11 cellular contexts compared by ENCODE assay signal in genomic region chr1:182317489-182318180, GRCh38.
DNase-seq lines count a peak whose midpoint lies in the region; ATAC-seq and TF ChIP-seq lines count a peak whose summit lies in the region.
"Had no signal": no experiment of that assay in that cellular context is flagged by ENCODE, and none has a peak within 500 bp of the region (broad histone marks: within the 10 kb centered on the region; RNA-seq: fewer than 3 reads in every experiment).

No MANE protein-coding gene starts in this region.

- H3K4me1 Mint-ChIP-seq in stimulated activated effector memory CD8-positive, alpha-beta T cell treated with anti-CD3 and anti-CD28 coated beads, Interleukin-12 subunit alpha, Interleukin-12 subunit beta, amount 100 ng/mL, for 72 hours, result no peaks in the 10 kb centered on the region
- H3K4me1 Mint-ChIP-seq: CD8-positive, alpha-beta memory T cell had no signal

- TF ChIP-seq CTCF in ascending aorta (IDR thresholded peaks at IDR 0.05), result no peak

- H3K27ac Mint-ChIP-seq in stimulated activated effector memory CD8-positive, alpha-beta T cell treated with anti-CD3 and anti-CD28 coated beads, Interleukin-12 subunit alpha, Interleukin-12 subunit beta, amount 100 ng/mL, for 72 hours, result peak overlapping the region; percentile 6
- H3K27ac Mint-ChIP-seq: progenitor cell of endocrine pancreas had no signal

- no peaks in the 10 kb centered on the region for H3K9me3 ChIP-seq in MG63
- no peaks in the 10 kb centered on the region for H3K9me3 ChIP-seq in ascending aorta

- no peaks in the 10 kb centered on the region for H3K9me3 Mint-ChIP-seq in stimulated activated effector memory CD8-positive, alpha-beta T cell treated with anti-CD3 and anti-CD28 coated beads, Interleukin-12 subunit alpha, Interleukin-12 subunit beta, amount 100 ng/mL, for 72 hours
- H3K9me3 Mint-ChIP-seq: CD8-positive, alpha-beta memory T cell had no signal

- no peak overlapping the region for H3K4me3 Mint-ChIP-seq in stimulated activated effector memory CD8-positive, alpha-beta T cell treated with anti-CD3 and anti-CD28 coated beads, Interleukin-12 subunit alpha, Interleukin-12 subunit beta, amount 100 ng/mL, for 72 hours
- H3K4me3 Mint-ChIP-seq: CD8-positive, alpha-beta memory T cell had no signal

- H3K4me1 ChIP-seq in ascending aorta, result no peaks in the 10 kb centered on the region

- H3K36me3 Mint-ChIP-seq in stimulated activated effector memory CD8-positive, alpha-beta T cell treated with anti-CD3 and anti-CD28 coated beads, Interleukin-12 subunit alpha, Interleukin-12 subunit beta, amount 100 ng/mL, for 72 hours, result no peaks in the 10 kb centered on the region
- H3K36me3 Mint-ChIP-seq: CD8-positive, alpha-beta memory T cell had no signal

- H3K36me3 ChIP-seq in MG63, result no peaks in the 10 kb centered on the region
- no peaks in the 10 kb centered on the region for H3K36me3 ChIP-seq in ascending aorta

- H3K4me3 ChIP-seq in MG63 (no peak overlapping the region), ascending aorta (no peak overlapping the region)

- ATAC-seq in stimulated activated effector memory CD8-positive, alpha-beta T cell treated with anti-CD3 and anti-CD28 coated beads, Interleukin-12 subunit alpha, Interleukin-12 subunit beta, amount 100 ng/mL, for 72 hours, result no peak
- ATAC-seq in HG03469 (IDR thresholded peaks at IDR 0.05; ENCODE audit: unreplicated experiment) (no peak), GM21390 (IDR thresholded peaks at IDR 0.05; ENCODE audit: unreplicated experiment) (no peak)

- intact Hi-C loops in ascending aorta (cut with DNase I), result no loop called here

- H3K27me3 ChIP-seq in MG63 (no peaks in the 10 kb centered on the region), ascending aorta (no peaks in the 10 kb centered on the region)

- DNase-seq in MG63 (peak; percentile 3), NCI-H446 (lab: John Stamatoyannopoulos, UW) (peak; percentile 91 to 95), fibroblast of peridontal ligament (ENCODE audit: extremely low read depth) (peak; percentile 40), ascending aorta (ENCODE audit: low spot score in 2 of 2) (no peak)
- no peak for DNase-seq in stimulated activated effector memory CD8-positive, alpha-beta T cell treated with anti-CD3 and anti-CD28 coated beads, Interleukin-12 subunit alpha, Interleukin-12 subunit beta, amount 100 ng/mL, for 72 hours (ENCODE audit: low spot score in 2 of 2)
- no peak for DNase-seq in activated naive CD4-positive, alpha-beta T cell (lab: John Stamatoyannopoulos, UW)
- DNase-seq: CD8-positive, alpha-beta memory T cell; T-helper 1 cell had no signal

- no peak overlapping the region for H3K27ac ChIP-seq in ascending aorta

Comparison
In these comparisons a context has a peak if more than half of its experiments do, and no peak if none do; other contexts are left out.
1. DNase-seq: peak in MG63 (single experiment), NCI-H446 (2 of 2) and fibroblast of peridontal ligament (single experiment); none in stimulated activated effector memory CD8-positive, alpha-beta T cell treated with anti-CD3 and anti-CD28 coated beads, Interleukin-12 subunit alpha, Interleukin-12 subunit beta, amount 100 ng/mL, for 72 hours (0 of 2), ascending aorta (0 of 2) and activated naive CD4-positive, alpha-beta T cell (0 of 4).